9 cellular contexts compared by ENCODE assay signal in the genomic region with DNA sequence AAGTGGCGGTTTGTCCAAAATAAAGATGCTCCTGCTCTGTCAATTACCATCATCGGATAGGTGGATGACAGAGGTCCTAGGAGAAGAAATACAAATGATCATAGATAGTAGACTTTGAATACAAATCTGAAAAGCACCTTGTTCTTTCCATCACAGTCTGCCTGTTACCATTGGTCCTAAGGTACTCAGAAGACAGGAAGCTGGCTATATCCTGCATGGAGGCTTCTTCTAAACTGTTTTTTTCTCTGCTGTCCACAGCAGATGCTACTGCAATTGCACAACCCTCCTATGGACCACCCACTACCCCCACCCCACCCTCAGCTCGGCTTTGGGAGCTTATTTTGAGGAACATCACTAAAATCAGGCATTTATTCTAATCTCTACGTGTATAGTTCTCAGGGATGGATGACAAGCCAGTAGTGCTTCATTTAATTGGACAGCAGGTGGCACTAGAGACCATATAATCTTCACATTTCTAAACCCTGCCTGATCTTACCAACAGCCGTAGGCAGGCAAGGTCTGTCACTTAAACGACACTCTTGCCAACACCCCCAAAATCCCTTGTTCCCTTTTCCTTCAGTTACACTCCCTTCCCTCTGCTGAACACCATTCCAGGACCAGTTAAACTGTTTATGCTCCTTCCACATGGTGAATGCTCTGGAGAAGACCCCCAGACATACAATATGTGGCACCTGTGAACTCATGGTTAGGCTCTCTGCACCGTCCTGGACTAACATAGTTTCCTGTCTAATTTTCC. TPM values are rescaled to one million over a fixed set of nuclear protein-coding genes. Genes with fewer than 3 reads are reported as not detected.
DNase-seq lines count a peak whose midpoint lies in the region; ATAC-seq and TF ChIP-seq lines count a peak whose summit lies in the region.
"Had no signal": no experiment of that assay in that cellular context is flagged by ENCODE, and none has a peak within 500 bp of the region (broad histone marks: within the 10 kb centered on the region; RNA-seq: fewer than 3 reads in every experiment).

No MANE protein-coding gene starts in this region.

- H3K4me3 ChIP-seq in BJ (ENCODE audit: low read depth, low read length) (no peak overlapping the region), brain microvascular endothelial cell (ENCODE audit: low read depth, low read length) (no peak overlapping the region)
- H3K4me3 ChIP-seq: SJSA1 had no signal

- DNase-seq in BJ (ENCODE audit: low read depth) (no peak), NCI-H1436 treated with DMSO at 0.1 percent for 48 hours (lab: John Stamatoyannopoulos, UW) (peak; percentile 57), SW 1271 (lab: John Stamatoyannopoulos, UW) (peak; percentile 32 to 88), brain microvascular endothelial cell (peak; percentile 63), iPS-NIHi7 (ENCODE audit: extremely low spot score) (peak; percentile 76)
- peak; percentile 21 to 29 for DNase-seq in stimulated activated CD4-positive, alpha-beta T cell treated with anti-CD3 and anti-CD28 coated beads, Interleukin-2, amount 100 ng/mL, for 24 hours

- CTCF ChIA-PET in BJ (lab: Yijun Ruan, JAX): interaction anchor here (0.6 to 20.9 kb wide), 15 partner anchors 10 to 772 kb away, joined by 3 to 560 read pairs (median 3); no protein-coding TSS in a partner anchor

- in situ Hi-C loops in brain microvascular endothelial cell (cut with HindIII; ENCODE audit: low pct_ligation_motif_present, low sequenced_read_pairs): no loop called here

- no peaks in the 10 kb centered on the region for H3K27me3 ChIP-seq in BJ (ENCODE audit: control insufficient read depth, insufficient read depth, low read length)
- no peaks in the 10 kb centered on the region for H3K27me3 ChIP-seq in brain microvascular endothelial cell (replicated peaks)
- H3K27me3 ChIP-seq: SJSA1 had no signal

- peak; percentile 61 for TF ChIP-seq CTCF in BJ (IDR thresholded peaks at IDR 0.05; ENCODE audit: insufficient read depth, low read depth, low read length)
- peak; percentile 67 for TF ChIP-seq CTCF in brain microvascular endothelial cell (IDR thresholded peaks at IDR 0.05; ENCODE audit: low read depth, low read length, missing control alignments)

- ATAC-seq in GM18520 (IDR thresholded peaks at IDR 0.05; ENCODE audit: unreplicated experiment) (peak; percentile 94), HG02938 (IDR thresholded peaks at IDR 0.05; ENCODE audit: unreplicated experiment) (peak; percentile 97)

- H3K36me3 ChIP-seq in BJ (ENCODE audit: control insufficient read depth, insufficient read depth, low read length) (no peaks in the 10 kb centered on the region), brain microvascular endothelial cell (replicated peaks) (no peaks in the 10 kb centered on the region)
- H3K36me3 ChIP-seq: SJSA1 had no signal

- POLR2A ChIA-PET in BJ (lab: Charles Lee): no interaction called here

- H3K27ac ChIP-seq in brain microvascular endothelial cell: no peak overlapping the region
- H3K27ac ChIP-seq: SJSA1 had no signal

RNA-seq across cellular contexts. Expression of a gene that starts 6.6 kb away (rescaled TPM):
- polyA plus RNA-seq in BJ (2011; rRNA removed): 21.3 and 53.4 TPM in 2 replicates
- polyA minus RNA-seq in BJ (2011; rRNA and poly(A)+ RNA removed): 16.8 and 17.7 TPM in 2 replicates

RNA-seq across cellular contexts. Expression of a gene that starts 41.0 kb away (rescaled TPM):
- not detected in 2 replicates for polyA plus RNA-seq in BJ (2011; rRNA removed)
- polyA minus RNA-seq in BJ (2011; rRNA and poly(A)+ RNA removed): not detected in 2 replicates

RNA-seq across cellular contexts. Expression of a gene that starts 44.3 kb away (rescaled TPM):
- polyA plus RNA-seq in BJ (2011; rRNA removed): 0.56 and 0.85 TPM in 2 replicates
- polyA minus RNA-seq in BJ (2011; rRNA and poly(A)+ RNA removed): 0.09 and 1.6 TPM in 2 replicates

RNA-seq across cellular contexts. Expression of a gene that starts 52.5 kb away (rescaled TPM):
- not detected in 2 replicates for polyA plus RNA-seq in BJ (2011; rRNA removed)
- polyA minus RNA-seq in BJ (2011; rRNA and poly(A)+ RNA removed): not detected in 2 replicates

RNA-seq across cellular contexts. Expression of a gene that starts 55.8 kb away (rescaled TPM):
- 1.5 and 2.7 TPM in 2 replicates for polyA plus RNA-seq in BJ (2011; rRNA removed)
- 0.36 and 0.57 TPM in 2 replicates for polyA minus RNA-seq in BJ (2011; rRNA and poly(A)+ RNA removed)
